1 cellular context compared by ENCODE assay signal in the genomic region with DNA sequence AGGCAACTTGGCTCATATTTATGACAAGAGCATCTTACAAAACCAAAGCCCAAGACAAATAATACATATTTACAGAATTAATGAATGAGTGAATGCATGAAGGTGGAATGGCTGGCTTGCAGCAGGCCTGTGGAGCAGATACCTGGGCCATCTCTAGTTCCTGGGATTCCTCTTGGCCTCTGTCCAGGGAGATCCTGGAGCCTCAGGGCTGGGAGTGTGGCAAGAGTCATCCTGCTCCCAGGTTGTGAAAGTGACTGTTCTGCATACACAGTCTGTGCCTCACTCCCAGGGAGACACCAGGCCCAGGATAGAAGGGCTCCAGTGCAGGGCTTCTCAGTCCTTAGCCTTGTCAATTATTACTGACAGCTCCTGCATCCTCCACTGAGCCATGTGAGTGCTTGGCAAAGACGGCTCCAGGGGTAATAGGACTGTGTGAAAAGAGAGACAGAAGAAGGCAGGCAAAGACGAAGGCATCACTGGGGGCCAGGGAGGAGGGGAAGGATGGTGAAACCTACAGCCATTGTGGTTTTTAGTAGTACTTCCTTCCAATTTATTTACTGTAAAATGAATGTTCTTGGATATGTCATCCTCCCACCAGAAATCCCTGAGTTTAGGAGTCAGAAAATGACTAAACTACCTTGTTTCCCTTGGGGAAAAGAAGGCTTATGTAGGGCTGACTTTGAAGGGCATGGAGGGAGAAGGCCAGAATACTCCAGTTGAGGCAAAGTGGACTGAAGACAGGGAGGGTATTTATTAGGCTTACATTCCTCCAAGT.
TF ChIP-seq lines count a peak whose summit lies in the region.

No MANE protein-coding gene starts in this region.

TF ChIP-seq in SK-N-SH treated with all-trans-retinoic acid at 6 μM for 48 hours, 23 proteins besides CTCF, POLR2A, EP300 and RAD21 (continued from another document):
- TF ChIP-seq ZFP3 (CRISPR knock-in tag; IDR thresholded peaks at IDR 0.05) = no peak
